Comparison of ENCODE assay signal across 23 cellular contexts in the genomic region with DNA sequence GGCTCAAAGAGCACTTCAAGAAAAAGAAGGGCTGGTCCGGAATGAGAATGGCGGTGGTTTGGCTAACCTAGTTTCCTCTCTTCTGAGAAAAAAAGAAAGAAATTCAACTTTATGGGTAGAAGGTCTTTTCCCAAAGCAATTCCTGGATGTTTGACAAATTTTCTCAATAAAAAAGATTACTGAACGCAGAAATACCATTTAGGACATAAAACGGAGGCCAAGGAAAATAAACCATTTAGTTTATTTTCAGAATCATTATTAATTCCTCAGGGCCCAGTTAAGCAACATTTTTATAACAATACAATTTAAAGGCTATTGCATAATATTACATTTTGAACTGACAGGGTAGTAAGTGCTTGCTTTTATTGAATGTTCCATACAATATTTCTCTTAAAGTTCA.
"Had no signal": no experiment of that assay in that cellular context is flagged by ENCODE, and none has a peak within 500 bp of the region (broad histone marks: within the 10 kb centered on the region; RNA-seq: fewer than 3 reads in every experiment).

No MANE protein-coding gene starts in this region.

- H3K27ac ChIP-seq: adrenal gland, ascending aorta, body of pancreas, cardiac muscle cell, SK-N-MC, WERI-Rb-1 had no signal

- H3K9me3 Mint-ChIP-seq: activated CD8-positive, alpha-beta T cell treated with anti-CD3 and anti-CD28 coated beads for 36 hours had no signal

- H3K4me3 Mint-ChIP-seq: activated CD4-positive, alpha-beta T cell treated with anti-CD3 and anti-CD28 coated beads for 36 hours; activated CD8-positive, alpha-beta T cell treated with anti-CD3 and anti-CD28 coated beads for 36 hours; activated naive CD4-positive, alpha-beta T cell treated with anti-CD3 and anti-CD28 coated beads, Interleukin-2, amount 10 ng/mL, durations not matched to agents 7 days and 5 days; activated naive CD8-positive, alpha-beta T cell treated with anti-CD3 and anti-CD28 coated beads for 36 hours; activated T-cell treated with anti-CD3 and anti-CD28 coated beads, Interleukin-2, amount 50 U/mL, for 72 hours had no signal

- H3K27ac Mint-ChIP-seq: activated CD4-positive, alpha-beta T cell treated with anti-CD3 and anti-CD28 coated beads for 36 hours; activated CD8-positive, alpha-beta T cell treated with anti-CD3 and anti-CD28 coated beads for 36 hours; activated naive CD4-positive, alpha-beta T cell treated with anti-CD3 and anti-CD28 coated beads, Interleukin-2, amount 10 ng/mL, durations not matched to agents 7 days and 5 days; activated naive CD8-positive, alpha-beta T cell treated with anti-CD3 and anti-CD28 coated beads for 36 hours; activated T-cell treated with anti-CD3 and anti-CD28 coated beads, Interleukin-2, amount 50 U/mL, for 72 hours; activated T-helper 2 cell treated with anti-CD3 and anti-CD28 coated beads, Interferon-gamma antibody, Interleukin-2, Interleukin-4, amounts not matched to agents 10 μg/mL and 5 μg/mL and 100 μg/mL, durations not matched to agents 14 hours and 24 hours and 36 hours had no signal

- H3K36me3 Mint-ChIP-seq: activated naive CD4-positive, alpha-beta T cell treated with anti-CD3 and anti-CD28 coated beads, Interleukin-2, amount 10 ng/mL, durations not matched to agents 7 days and 5 days; activated naive CD8-positive, alpha-beta T cell treated with anti-CD3 and anti-CD28 coated beads for 36 hours had no signal

- H3K4me1 Mint-ChIP-seq: activated CD4-positive, alpha-beta T cell treated with anti-CD3 and anti-CD28 coated beads for 36 hours; activated naive CD4-positive, alpha-beta T cell treated with anti-CD3 and anti-CD28 coated beads, Interleukin-2, amount 10 ng/mL, durations not matched to agents 7 days and 5 days; activated naive CD8-positive, alpha-beta T cell treated with anti-CD3 and anti-CD28 coated beads for 36 hours had no signal

- H3K27me3 ChIP-seq: adrenal gland, ascending aorta, body of pancreas, cardiac muscle cell had no signal

- DNase-seq: activated CD4-positive, alpha-beta T cell treated with anti-CD3 and anti-CD28 coated beads for 36 hours; activated CD8-positive, alpha-beta memory T cell treated with anti-CD3 and anti-CD28 coated beads, Interleukin-2, amount 50 U/mL, for 4 hours; activated CD8-positive, alpha-beta T cell treated with anti-CD3 and anti-CD28 coated beads for 36 hours; activated gamma-delta T cell treated with Interleukin-2 at 50 U/mL for 16 hours; activated naive CD4-positive, alpha-beta T cell treated with anti-CD3 and anti-CD28 coated beads, Interleukin-2, amount 10 ng/mL, durations not matched to agents 7 days and 5 days; activated naive CD8-positive, alpha-beta T cell treated with anti-CD3 and anti-CD28 coated beads for 36 hours; activated T-cell treated with anti-CD3 and anti-CD28 coated beads, Interleukin-2, amount 50 U/mL, for 72 hours; adrenal gland; body of pancreas; MM.1S; NCI-H1105; NCI-H1436; NCI-H187 treated with DMSO at 0.1 percent for 48 hours; NCI-H2171 treated with DMSO at 0.1 percent for 48 hours; NCI-H226; NCI-H526; NCI-H82; T-helper 1 cell; WERI-Rb-1 had no signal

- H3K4me1 ChIP-seq: adrenal gland, ascending aorta, body of pancreas had no signal

- H3K9me3 ChIP-seq: adrenal gland, ascending aorta, body of pancreas had no signal

- H3K36me3 ChIP-seq: adrenal gland, ascending aorta, cardiac muscle cell, WERI-Rb-1 had no signal

- ATAC-seq: activated CD4-positive, alpha-beta T cell treated with anti-CD3 and anti-CD28 coated beads for 36 hours; activated CD8-positive, alpha-beta T cell treated with anti-CD3 and anti-CD28 coated beads for 36 hours; activated T-cell treated with anti-CD3 and anti-CD28 coated beads, Interleukin-2, amount 50 U/mL, for 72 hours; body of pancreas had no signal

- H3K4me3 ChIP-seq: adrenal gland, ascending aorta, body of pancreas, cardiac muscle cell, SK-N-MC had no signal

- H3K27me3 Mint-ChIP-seq: activated CD4-positive, alpha-beta T cell treated with anti-CD3 and anti-CD28 coated beads for 36 hours; activated CD8-positive, alpha-beta T cell treated with anti-CD3 and anti-CD28 coated beads for 36 hours; activated naive CD4-positive, alpha-beta T cell treated with anti-CD3 and anti-CD28 coated beads, Interleukin-2, amount 10 ng/mL, durations not matched to agents 7 days and 5 days; activated naive CD8-positive, alpha-beta T cell treated with anti-CD3 and anti-CD28 coated beads for 36 hours had no signal
